Comparison of ENCODE assay signal across 1 cellular context in the genomic region with DNA sequence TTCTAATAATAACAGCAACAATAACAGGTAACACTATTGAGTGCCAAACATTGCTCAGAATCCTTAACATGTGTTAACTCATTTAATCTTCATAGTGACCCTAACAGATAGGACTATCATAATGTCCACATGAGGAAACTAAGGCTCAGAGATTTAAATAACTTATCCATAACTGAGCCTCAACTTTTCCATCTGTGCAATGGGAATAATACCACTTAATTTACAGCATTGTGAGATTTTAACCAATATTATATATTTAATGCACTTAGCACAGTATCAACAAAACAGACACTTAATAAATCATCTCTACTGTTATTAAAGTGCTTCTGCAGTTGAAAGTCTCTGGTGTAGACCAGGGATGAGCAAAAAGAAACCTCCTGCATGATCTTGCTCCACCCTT.
TF ChIP-seq lines count a peak whose summit lies in the region.

No MANE protein-coding gene starts in this region.

TF ChIP-seq in K562, 482 proteins besides CTCF, POLR2A, EP300 and RAD21 (continued from another document):
- TF ChIP-seq THRB (CRISPR knock-in tag; conservative IDR thresholded peaks at IDR 0.05): no peak
